1 cellular context compared by ENCODE assay signal in genomic region chr17:43024407-43025289, GRCh38.
TF ChIP-seq lines count a peak whose summit lies in the region.

RND2 (plus strand) TSS chr17:43025231; CDS start chr17:43025348, 117 bp downstream.

TF ChIP-seq in HEK293, 187 proteins besides CTCF, POLR2A, EP300 and RAD21 (continued from another document and continues in another):
- TF ChIP-seq, protein P1, sequence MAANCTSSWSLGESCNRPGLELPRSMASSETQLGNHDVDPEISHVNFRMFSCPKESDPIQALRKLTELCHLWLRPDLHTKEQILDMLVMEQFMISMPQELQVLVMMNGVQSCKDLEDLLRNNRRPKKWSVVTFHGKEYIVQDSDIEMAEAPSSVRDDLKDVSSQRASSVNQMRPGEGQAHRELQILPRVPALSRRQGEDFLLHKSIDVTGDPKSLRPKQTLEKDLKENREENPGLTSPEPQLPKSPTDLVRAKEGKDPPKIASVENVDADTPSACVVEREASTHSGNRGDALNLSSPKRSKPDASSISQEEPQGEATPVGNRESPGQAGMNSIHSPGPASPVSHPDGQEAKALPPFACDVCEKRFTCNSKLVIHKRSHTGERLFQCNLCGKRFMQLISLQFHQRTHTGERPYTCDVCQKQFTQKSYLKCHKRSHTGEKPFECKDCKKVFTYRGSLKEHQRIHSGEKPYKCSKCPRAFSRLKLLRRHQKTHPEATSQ (tag by site-specific recombination; IDR thresholded peaks at IDR 0.05): no peak
- TF ChIP-seq ZNF394 (tag by site-specific recombination; IDR thresholded peaks at IDR 0.05; ENCODE audit: borderline replicate concordance): peak; percentile 73
- TF ChIP-seq ZNF292 (tag by site-specific recombination; IDR thresholded peaks at IDR 0.05; ENCODE audit: borderline replicate concordance, low read depth): no peak
- peak; percentile 94 for TF ChIP-seq ZEB2 (tag by site-specific recombination; IDR thresholded peaks at IDR 0.05)
- peak; percentile 71 for TF ChIP-seq ZFHX2 (tag by site-specific recombination; conservative IDR thresholded peaks at IDR 0.05)
- TF ChIP-seq, protein P2, sequence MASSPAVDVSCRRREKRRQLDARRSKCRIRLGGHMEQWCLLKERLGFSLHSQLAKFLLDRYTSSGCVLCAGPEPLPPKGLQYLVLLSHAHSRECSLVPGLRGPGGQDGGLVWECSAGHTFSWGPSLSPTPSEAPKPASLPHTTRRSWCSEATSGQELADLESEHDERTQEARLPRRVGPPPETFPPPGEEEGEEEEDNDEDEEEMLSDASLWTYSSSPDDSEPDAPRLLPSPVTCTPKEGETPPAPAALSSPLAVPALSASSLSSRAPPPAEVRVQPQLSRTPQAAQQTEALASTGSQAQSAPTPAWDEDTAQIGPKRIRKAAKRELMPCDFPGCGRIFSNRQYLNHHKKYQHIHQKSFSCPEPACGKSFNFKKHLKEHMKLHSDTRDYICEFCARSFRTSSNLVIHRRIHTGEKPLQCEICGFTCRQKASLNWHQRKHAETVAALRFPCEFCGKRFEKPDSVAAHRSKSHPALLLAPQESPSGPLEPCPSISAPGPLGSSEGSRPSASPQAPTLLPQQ (tag by site-specific recombination; IDR thresholded peaks at IDR 0.05): peak; percentile 35; the same call in 1 of the 2 replicates
- TF ChIP-seq FEZF1 (tag by site-specific recombination; IDR thresholded peaks at IDR 0.05): no peak
- TF ChIP-seq KLF17 (tag by site-specific recombination; IDR thresholded peaks at IDR 0.05): peak; percentile 95
- TF ChIP-seq, protein P3, sequence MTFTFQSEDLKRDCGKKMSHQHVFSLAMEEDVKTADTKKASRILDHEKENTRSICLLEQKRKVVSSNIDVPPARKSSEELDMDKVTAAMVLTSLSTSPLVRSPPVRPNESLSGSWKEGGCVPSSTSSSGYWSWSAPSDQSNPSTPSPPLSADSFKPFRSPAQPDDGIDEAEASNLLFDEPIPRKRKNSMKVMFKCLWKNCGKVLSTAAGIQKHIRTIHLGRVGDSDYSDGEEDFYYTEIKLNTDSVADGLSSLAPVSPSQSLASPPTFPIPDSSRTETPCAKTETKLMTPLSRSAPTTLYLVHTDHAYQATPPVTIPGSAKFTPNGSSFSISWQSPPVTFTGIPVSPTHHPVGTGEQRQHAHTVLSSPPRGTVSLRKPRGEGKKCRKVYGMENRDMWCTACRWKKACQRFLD (tag by site-specific recombination; IDR thresholded peaks at IDR 0.05): no peak
- peak; percentile 59; the same call in 1 of the 2 replicates for TF ChIP-seq ZNF391 (tag by site-specific recombination; IDR thresholded peaks at IDR 0.05; ENCODE audit: borderline replicate concordance, low read depth)
- TF ChIP-seq ZNF214 (tag by site-specific recombination; IDR thresholded peaks at IDR 0.05; ENCODE audit: borderline replicate concordance): no peak
- no peak for TF ChIP-seq ZSCAN4 (tag by site-specific recombination; IDR thresholded peaks at IDR 0.05)
- no peak for TF ChIP-seq RBAK (tag by site-specific recombination; IDR thresholded peaks at IDR 0.05)
- no peak for TF ChIP-seq HOXA7 (CRISPR knock-in tag; IDR thresholded peaks at IDR 0.05; ENCODE audit: borderline replicate concordance)
- no peak for TF ChIP-seq ZNF660 (tag by site-specific recombination; IDR thresholded peaks at IDR 0.05)
- no peak for TF ChIP-seq ZNF585B (tag by site-specific recombination; IDR thresholded peaks at IDR 0.05)
- no peak for TF ChIP-seq ZNF223 (tag by site-specific recombination; IDR thresholded peaks at IDR 0.05)
- no peak for TF ChIP-seq ZNF830 (tag by site-specific recombination; IDR thresholded peaks at IDR 0.05; ENCODE audit: low read depth)
- TF ChIP-seq, protein P4, sequence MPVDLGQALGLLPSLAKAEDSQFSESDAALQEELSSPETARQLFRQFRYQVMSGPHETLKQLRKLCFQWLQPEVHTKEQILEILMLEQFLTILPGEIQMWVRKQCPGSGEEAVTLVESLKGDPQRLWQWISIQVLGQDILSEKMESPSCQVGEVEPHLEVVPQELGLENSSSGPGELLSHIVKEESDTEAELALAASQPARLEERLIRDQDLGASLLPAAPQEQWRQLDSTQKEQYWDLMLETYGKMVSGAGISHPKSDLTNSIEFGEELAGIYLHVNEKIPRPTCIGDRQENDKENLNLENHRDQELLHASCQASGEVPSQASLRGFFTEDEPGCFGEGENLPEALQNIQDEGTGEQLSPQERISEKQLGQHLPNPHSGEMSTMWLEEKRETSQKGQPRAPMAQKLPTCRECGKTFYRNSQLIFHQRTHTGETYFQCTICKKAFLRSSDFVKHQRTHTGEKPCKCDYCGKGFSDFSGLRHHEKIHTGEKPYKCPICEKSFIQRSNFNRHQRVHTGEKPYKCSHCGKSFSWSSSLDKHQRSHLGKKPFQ (tag by site-specific recombination; IDR thresholded peaks at IDR 0.05): peak; percentile 41; the same call in 1 of the 2 replicates
- TF ChIP-seq KLF1 (tag by site-specific recombination; IDR thresholded peaks at IDR 0.05): peak; percentile 57; the same call in 1 of the 2 replicates
- TF ChIP-seq ZNF239 (tag by site-specific recombination; IDR thresholded peaks at IDR 0.05): no peak
- no peak for TF ChIP-seq ZNF311 (tag by site-specific recombination; IDR thresholded peaks at IDR 0.05; ENCODE audit: borderline replicate concordance)
- no peak for TF ChIP-seq GLI2 (tag by site-specific recombination; IDR thresholded peaks at IDR 0.05; ENCODE audit: borderline replicate concordance, low read depth)
- TF ChIP-seq, protein P5, sequence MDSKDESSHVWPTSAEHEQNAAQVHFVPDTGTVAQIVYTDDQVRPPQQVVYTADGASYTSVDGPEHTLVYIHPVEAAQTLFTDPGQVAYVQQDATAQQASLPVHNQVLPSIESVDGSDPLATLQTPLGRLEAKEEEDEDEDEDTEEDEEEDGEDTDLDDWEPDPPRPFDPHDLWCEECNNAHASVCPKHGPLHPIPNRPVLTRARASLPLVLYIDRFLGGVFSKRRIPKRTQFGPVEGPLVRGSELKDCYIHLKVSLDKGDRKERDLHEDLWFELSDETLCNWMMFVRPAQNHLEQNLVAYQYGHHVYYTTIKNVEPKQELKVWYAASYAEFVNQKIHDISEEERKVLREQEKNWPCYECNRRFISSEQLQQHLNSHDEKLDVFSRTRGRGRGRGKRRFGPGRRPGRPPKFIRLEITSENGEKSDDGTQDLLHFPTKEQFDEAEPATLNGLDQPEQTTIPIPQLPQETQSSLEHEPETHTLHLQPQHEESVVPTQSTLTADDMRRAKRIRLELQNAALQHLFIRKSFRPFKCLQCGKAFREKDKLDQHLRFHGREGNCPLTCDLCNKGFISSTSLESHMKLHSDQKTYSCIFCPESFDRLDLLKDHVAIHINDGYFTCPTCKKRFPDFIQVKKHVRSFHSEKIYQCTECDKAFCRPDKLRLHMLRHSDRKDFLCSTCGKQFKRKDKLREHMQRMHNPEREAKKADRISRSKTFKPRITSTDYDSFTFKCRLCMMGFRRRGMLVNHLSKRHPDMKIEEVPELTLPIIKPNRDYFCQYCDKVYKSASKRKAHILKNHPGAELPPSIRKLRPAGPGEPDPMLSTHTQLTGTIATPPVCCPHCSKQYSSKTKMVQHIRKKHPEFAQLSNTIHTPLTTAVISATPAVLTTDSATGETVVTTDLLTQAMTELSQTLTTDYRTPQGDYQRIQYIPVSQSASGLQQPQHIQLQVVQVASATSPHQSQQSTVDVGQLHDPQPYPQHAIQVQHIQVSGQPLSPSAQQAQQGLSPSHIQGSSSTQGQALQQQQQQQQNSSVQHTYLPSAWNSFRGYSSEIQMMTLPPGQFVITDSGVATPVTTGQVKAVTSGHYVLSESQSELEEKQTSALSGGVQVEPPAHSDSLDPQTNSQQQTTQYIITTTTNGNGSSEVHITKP (tag by site-specific recombination; IDR thresholded peaks at IDR 0.05): peak; percentile 60
- TF ChIP-seq MEIS1 (CRISPR knock-in tag; IDR thresholded peaks at IDR 0.05; ENCODE audit: borderline replicate concordance): no peak
- peak; percentile 50; the same call in 1 of the 2 replicates for TF ChIP-seq ZNF76 (tag by site-specific recombination; IDR thresholded peaks at IDR 0.05; ENCODE audit: borderline replicate concordance, low read depth)
- TF ChIP-seq ZNF324 (tag by site-specific recombination; IDR thresholded peaks at IDR 0.05): peak; percentile 94
- TF ChIP-seq PRDM6 (tag by site-specific recombination; IDR thresholded peaks at IDR 0.05): no peak
- TF ChIP-seq ZNF266 (tag by site-specific recombination; IDR thresholded peaks at IDR 0.05; ENCODE audit: low read depth): no peak
- no peak for TF ChIP-seq ZNF488 (tag by site-specific recombination; IDR thresholded peaks at IDR 0.05)
- no peak for TF ChIP-seq ZNF138 (tag by site-specific recombination; IDR thresholded peaks at IDR 0.05; ENCODE audit: borderline replicate concordance)
- no peak for TF ChIP-seq ZNF175 (tag by site-specific recombination; IDR thresholded peaks at IDR 0.05)
- TF ChIP-seq ZNF529 (tag by site-specific recombination; IDR thresholded peaks at IDR 0.05; ENCODE audit: insufficient replicate concordance): no peak
- TF ChIP-seq ZNF19 (tag by site-specific recombination; IDR thresholded peaks at IDR 0.05; ENCODE audit: low read depth): no peak
- 0 out of 2 replicates have a peak, but pooled peaks have one; percentile 13 for TF ChIP-seq YY1 (tag by site-specific recombination; IDR thresholded peaks at IDR 0.05)
- TF ChIP-seq ZNF629 (tag by site-specific recombination; IDR thresholded peaks at IDR 0.05): peak; percentile 96
- peak; percentile 39; the same call in 1 of the 2 replicates for TF ChIP-seq EGR2 (tag by site-specific recombination; IDR thresholded peaks at IDR 0.05; ENCODE audit: low read depth)
- no peak for TF ChIP-seq ZNF16 (tag by site-specific recombination; IDR thresholded peaks at IDR 0.05; ENCODE audit: low read depth)
- no peak for TF ChIP-seq ZNF132 (tag by site-specific recombination; IDR thresholded peaks at IDR 0.05; ENCODE audit: borderline replicate concordance)
- no peak for TF ChIP-seq ZSCAN16 (tag by site-specific recombination; IDR thresholded peaks at IDR 0.05)
- TF ChIP-seq, protein P6, sequence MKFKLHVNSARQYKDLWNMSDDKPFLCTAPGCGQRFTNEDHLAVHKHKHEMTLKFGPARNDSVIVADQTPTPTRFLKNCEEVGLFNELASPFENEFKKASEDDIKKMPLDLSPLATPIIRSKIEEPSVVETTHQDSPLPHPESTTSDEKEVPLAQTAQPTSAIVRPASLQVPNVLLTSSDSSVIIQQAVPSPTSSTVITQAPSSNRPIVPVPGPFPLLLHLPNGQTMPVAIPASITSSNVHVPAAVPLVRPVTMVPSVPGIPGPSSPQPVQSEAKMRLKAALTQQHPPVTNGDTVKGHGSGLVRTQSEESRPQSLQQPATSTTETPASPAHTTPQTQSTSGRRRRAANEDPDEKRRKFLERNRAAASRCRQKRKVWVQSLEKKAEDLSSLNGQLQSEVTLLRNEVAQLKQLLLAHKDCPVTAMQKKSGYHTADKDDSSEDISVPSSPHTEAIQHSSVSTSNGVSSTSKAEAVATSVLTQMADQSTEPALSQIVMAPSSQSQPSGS (tag by site-specific recombination; IDR thresholded peaks at IDR 0.05; ENCODE audit: low read depth): peak; percentile 98
